24 cellular contexts compared by ENCODE assay signal in genomic region chr5:127321465-127321864, GRCh38. TPM values are rescaled to one million over a fixed set of nuclear protein-coding genes. Genes with fewer than 3 reads are reported as not detected.
"Had no signal": no experiment of that assay in that cellular context is flagged by ENCODE, and none has a peak within 500 bp of the region (broad histone marks: within the 10 kb centered on the region; RNA-seq: fewer than 3 reads in every experiment).

No MANE protein-coding gene starts in this region.

- H3K27ac ChIP-seq: brain microvascular endothelial cell, cardiac muscle cell had no signal

- H3K4me3 ChIP-seq: cardiac muscle cell had no signal

- H3K27me3 Mint-ChIP-seq: activated naive CD4-positive, alpha-beta T cell treated with anti-CD3 and anti-CD28 coated beads, Interleukin-2, amount 50 U/mL, for 24 hours had no signal

- H3K9me3 Mint-ChIP-seq: activated naive CD4-positive, alpha-beta T cell treated with anti-CD3 and anti-CD28 coated beads, Interleukin-2, amount 50 U/mL, for 24 hours; activated T-cell treated with anti-CD3 and anti-CD28 coated beads, Interleukin-2, amount 50 U/mL, for 24 hours; activated T-helper 1 cell treated with anti-CD3 and anti-CD28 coated beads, Interleukin-12 subunit alpha, Interleukin-12 subunit beta, Interleukin-2, Interleukin-4 antibody, amounts not matched to agents 30 ng/mL and 10 ng/mL and 1 ng/mL, durations not matched to agents 14 hours and 24 hours and 36 hours had no signal

- H3K27ac Mint-ChIP-seq: activated CD8-positive, alpha-beta T cell treated with anti-CD3 and anti-CD28 coated beads, Interleukin-2, amount 10 ng/mL, durations not matched to agents 7 days and 5 days; activated T-cell treated with anti-CD3 and anti-CD28 coated beads, Interleukin-2, amount 50 U/mL, for 24 hours; activated T-helper 1 cell treated with anti-CD3 and anti-CD28 coated beads, Interleukin-12 subunit alpha, Interleukin-12 subunit beta, Interleukin-2, Interleukin-4 antibody, amounts not matched to agents 30 ng/mL and 10 ng/mL and 1 ng/mL, durations not matched to agents 14 hours and 24 hours and 36 hours had no signal

- H3K27me3 ChIP-seq: brain microvascular endothelial cell, cardiac muscle cell had no signal

- H3K36me3 ChIP-seq: brain microvascular endothelial cell, cardiac muscle cell had no signal

- H3K36me3 Mint-ChIP-seq: activated naive CD4-positive, alpha-beta T cell treated with anti-CD3 and anti-CD28 coated beads, Interleukin-2, amount 50 U/mL, for 24 hours had no signal

- DNase-seq: activated CD4-positive, alpha-beta T cell treated with anti-CD3 and anti-CD28 coated beads for 48 hours; activated CD4-positive, alpha-beta T cell treated with anti-CD3 and anti-CD28 coated beads, Interleukin-2, amount 50 U/mL, for 4 hours; activated CD4-positive, CD25-positive, alpha-beta regulatory T cell treated with anti-CD3 and anti-CD28 coated beads, Interleukin-2, amount 50 U/mL, for 72 hours; activated CD8-positive, alpha-beta memory T cell treated with anti-CD3 and anti-CD28 coated beads, Interleukin-2, amount 50 U/mL, for 48 hours; activated CD8-positive, alpha-beta T cell treated with anti-CD3 and anti-CD28 coated beads, Interleukin-2, amount 10 ng/mL, durations not matched to agents 7 days and 5 days; activated effector memory CD4-positive, alpha-beta T cell treated with Interleukin-2 at 50 U/mL for 16 hours; activated naive CD4-positive, alpha-beta T cell; activated T-cell treated with anti-CD3 and anti-CD28 coated beads, Interleukin-2, amount 50 U/mL, for 24 hours; brain microvascular endothelial cell; NCI-H1092; NCI-H1417; NCI-H1694; NCI-H2029; NCI-H2107; NCI-H2171 treated with DMSO at 0.1 percent for 48 hours; NCI-H345; NCI-H510A; NCI-H69; PC-3; SHP77; T-helper 1 cell had no signal

- ATAC-seq: PC-3 had no signal

- H3K4me3 Mint-ChIP-seq: activated CD8-positive, alpha-beta T cell treated with anti-CD3 and anti-CD28 coated beads, Interleukin-2, amount 10 ng/mL, durations not matched to agents 7 days and 5 days; activated naive CD4-positive, alpha-beta T cell treated with anti-CD3 and anti-CD28 coated beads, Interleukin-2, amount 50 U/mL, for 24 hours; activated T-cell treated with anti-CD3 and anti-CD28 coated beads, Interleukin-2, amount 50 U/mL, for 24 hours; activated T-helper 1 cell treated with anti-CD3 and anti-CD28 coated beads, Interleukin-12 subunit alpha, Interleukin-12 subunit beta, Interleukin-2, Interleukin-4 antibody, amounts not matched to agents 30 ng/mL and 10 ng/mL and 1 ng/mL, durations not matched to agents 14 hours and 24 hours and 36 hours had no signal

RNA-seq across cellular contexts. Expression of gene MEGF10, which starts 30.9 kb away (rescaled TPM):
- total RNA-seq: activated CD8-positive, alpha-beta T cell treated with anti-CD3 and anti-CD28 coated beads, Interleukin-2, amount 10 ng/mL, durations not matched to agents 7 days and 5 days; activated T-helper 1 cell treated with anti-CD3 and anti-CD28 coated beads, Interleukin-12 subunit alpha, Interleukin-12 subunit beta, Interleukin-2, Interleukin-4 antibody, amounts not matched to agents 30 ng/mL and 10 ng/mL and 1 ng/mL, durations not matched to agents 14 hours and 24 hours and 36 hours; PC-3 had no signal
